ENCODE assay signal across 9 cellular contexts in the genomic region with DNA sequence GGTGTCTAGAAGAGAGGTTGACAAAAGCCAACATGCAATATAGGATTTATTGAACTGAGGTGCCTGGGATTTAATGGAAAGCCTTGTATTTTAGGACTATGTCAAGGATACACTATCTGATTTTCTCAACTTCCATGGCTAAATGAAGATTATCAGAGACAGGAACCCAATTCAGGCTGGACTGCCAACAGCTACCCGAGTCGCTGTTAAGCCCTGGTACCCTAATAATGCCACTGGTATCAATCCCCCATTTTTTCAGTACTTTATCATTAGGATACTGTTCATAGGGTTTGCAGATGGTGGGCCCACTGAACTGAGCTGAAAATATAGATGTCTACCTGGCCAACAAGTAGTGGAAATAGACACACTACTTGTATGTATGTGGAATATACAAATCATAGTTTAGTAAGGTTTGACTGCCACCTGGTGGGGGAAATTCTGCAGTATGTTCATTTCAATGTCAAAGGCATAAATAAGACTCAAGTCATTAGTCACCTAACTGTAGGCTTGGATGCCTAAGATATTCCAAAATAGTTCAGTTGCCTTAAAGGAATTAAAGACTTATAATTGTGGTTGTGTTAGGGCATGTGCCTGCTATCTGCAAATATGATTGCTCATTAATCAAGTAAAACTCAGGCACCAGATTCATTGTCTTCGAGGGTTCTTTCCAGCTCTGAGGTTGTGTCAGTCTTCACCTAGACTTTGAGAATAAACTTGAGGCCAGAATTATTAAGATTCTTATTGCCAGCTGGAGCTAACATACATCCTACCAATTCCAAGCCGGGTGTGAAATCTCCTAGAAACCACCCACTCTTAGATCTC. TPM values are rescaled to one million over a fixed set of nuclear protein-coding genes. Genes with fewer than 3 reads are reported as not detected.
A peak's percentile ranks its signal among the peaks of the same experiment; 100 is the strongest.
DNase-seq lines count a peak whose midpoint lies in the region; ATAC-seq lines count a peak whose summit lies in the region.
"Had no signal": no experiment of that assay in that cellular context is flagged by ENCODE, and none has a peak within 500 bp of the region (broad histone marks: within the 10 kb centered on the region; RNA-seq: fewer than 3 reads in every experiment).

No MANE protein-coding gene starts in this region.

- H3K4me1 ChIP-seq in NT2/D1 (ENCODE audit: insufficient read depth, insufficient read length) = no peaks in the 10 kb centered on the region
- H3K4me1 ChIP-seq: SJSA1 had no signal

- DNase-seq in CD1c-positive myeloid dendritic cell (ENCODE audit: extremely low spot score) (peak; percentile 35), NT2/D1 (ENCODE audit: low read depth, low spot score) (peak; percentile 63), glomerular visceral epithelial cell (ENCODE audit: extremely low spot score) (peak; percentile 77), putamen (ENCODE audit: low spot score) (peak; percentile 37)
- DNase-seq in activated T-cell treated with anti-CD3 and anti-CD28 coated beads, Interleukin-2, amount 50 U/mL, for 72 hours = peak; percentile 58 to 60

- no peak overlapping the region for H3K4me3 Mint-ChIP-seq in activated T-cell treated with anti-CD3 and anti-CD28 coated beads, Interleukin-2, amount 50 U/mL, for 72 hours

- no peaks in the 10 kb centered on the region for H3K4me1 Mint-ChIP-seq in activated T-cell treated with anti-CD3 and anti-CD28 coated beads, Interleukin-2, amount 50 U/mL, for 72 hours (ENCODE audit: low read depth)

- peaks cover 12% of the 10 kb centered on the region for H3K27me3 Mint-ChIP-seq in activated T-cell treated with anti-CD3 and anti-CD28 coated beads, Interleukin-2, amount 50 U/mL, for 72 hours (ENCODE audit: low read depth)

- ATAC-seq in GM18519 (IDR thresholded peaks at IDR 0.05; ENCODE audit: low FRiP score, unreplicated experiment) (peak; percentile 88), HG03135 (IDR thresholded peaks at IDR 0.05; ENCODE audit: unreplicated experiment) (peak; percentile 59), HG02763 (IDR thresholded peaks at IDR 0.05; ENCODE audit: unreplicated experiment) (no peak)
- ATAC-seq in activated T-cell treated with anti-CD3 and anti-CD28 coated beads, Interleukin-2, amount 50 U/mL, for 72 hours (replicated peaks in 1 of 2) = peak; percentile 57 to 59

- H3K9me3 ChIP-seq in NT2/D1 (ENCODE audit: insufficient read depth, low read length) = no peaks in the 10 kb centered on the region
- H3K9me3 ChIP-seq: SJSA1 had no signal

- no peaks in the 10 kb centered on the region for H3K27me3 ChIP-seq in NT2/D1 (ENCODE audit: insufficient read depth, insufficient read length)
- H3K27me3 ChIP-seq: SJSA1 had no signal

- H3K27ac Mint-ChIP-seq in activated T-cell treated with anti-CD3 and anti-CD28 coated beads, Interleukin-2, amount 50 U/mL, for 72 hours = no peak overlapping the region

- H3K4me3 ChIP-seq in NT2/D1 (ENCODE audit: insufficient read length, low read depth) = no peak overlapping the region
- H3K4me3 ChIP-seq: SJSA1 had no signal

- H3K36me3 Mint-ChIP-seq in activated T-cell treated with anti-CD3 and anti-CD28 coated beads, Interleukin-2, amount 50 U/mL, for 72 hours (ENCODE audit: insufficient read depth in 2 of 2) = no peaks in the 10 kb centered on the region

- no peak overlapping the region for H3K9ac ChIP-seq in NT2/D1 (ENCODE audit: insufficient read length, low read depth)

- H3K36me3 ChIP-seq in NT2/D1 (ENCODE audit: insufficient read depth, insufficient read length, low read length) = no peaks in the 10 kb centered on the region
- H3K36me3 ChIP-seq: SJSA1 had no signal

- H3K9me3 Mint-ChIP-seq in activated T-cell treated with anti-CD3 and anti-CD28 coated beads, Interleukin-2, amount 50 U/mL, for 72 hours = no peaks in the 10 kb centered on the region

RNA-seq across cellular contexts. Expression of a gene that starts 34.1 kb away (rescaled TPM):
- not detected for total RNA-seq in activated T-cell treated with anti-CD3 and anti-CD28 coated beads, Interleukin-2, amount 50 U/mL, for 72 hours
- total RNA-seq: SJSA1 had no signal
